8 cellular contexts compared by ENCODE assay signal in the genomic region with DNA sequence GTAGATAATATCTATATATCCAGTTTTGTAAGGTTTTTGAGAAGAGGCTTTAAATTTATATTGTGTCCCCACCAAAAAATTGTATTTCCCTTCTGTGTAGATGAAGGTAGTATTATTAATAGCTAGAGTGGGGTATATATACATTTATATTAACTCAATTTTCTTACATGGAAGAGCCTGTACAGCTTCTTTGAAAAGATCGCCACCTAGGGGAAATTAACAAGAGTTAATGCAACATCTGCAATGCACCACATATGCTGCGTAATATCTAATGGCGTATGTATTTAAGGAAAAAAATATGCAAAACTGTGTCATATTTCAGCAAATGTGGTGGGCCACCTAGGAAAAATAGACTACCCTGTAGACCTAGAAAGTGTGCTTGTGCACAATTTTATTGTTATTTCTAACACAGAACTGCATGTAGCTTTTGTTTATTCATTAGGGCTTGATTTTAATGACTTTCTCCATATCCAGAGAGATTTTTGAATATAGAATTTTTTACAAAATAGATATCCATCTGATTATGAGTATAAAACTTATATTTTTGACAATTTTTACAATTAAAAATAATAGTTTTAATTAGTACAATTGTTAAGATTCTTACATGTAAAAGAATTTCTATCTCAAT. TPM values are rescaled to one million over a fixed set of nuclear protein-coding genes. Genes with fewer than 3 reads are reported as not detected.
DNase-seq lines count a peak whose midpoint lies in the region; ATAC-seq, FAIRE-seq and TF ChIP-seq lines count a peak whose summit lies in the region.

No MANE protein-coding gene starts in this region.

- DNase-seq in GM12892 (ENCODE audit: insufficient read length) (no peak), NCI-H2227 (lab: John Stamatoyannopoulos, UW; ENCODE audit: unreplicated experiment) (peak; percentile 69), astrocyte of the spinal cord (ENCODE audit: low read depth, low spot score) (peak; percentile 74), lower lobe of right lung (no peak), ureter (ENCODE audit: low spot score) (no peak)

- H3K9me3 ChIP-seq in lower lobe of right lung = no peaks in the 10 kb centered on the region

- ATAC-seq in HG02938 (IDR thresholded peaks at IDR 0.05; ENCODE audit: unreplicated experiment) (peak; percentile 85), lower lobe of right lung (no peak), GM21381 (IDR thresholded peaks at IDR 0.05; ENCODE audit: unreplicated experiment) (no peak)

- no peak overlapping the region for H3K4me3 ChIP-seq in astrocyte of the spinal cord (ENCODE audit: low read depth, low read length)
- no peak overlapping the region for H3K4me3 ChIP-seq in lower lobe of right lung

- no peak for TF ChIP-seq POLR2A in GM12892 (IDR thresholded peaks at IDR 0.05; ENCODE audit: low read depth, low read length)

- FAIRE-seq in A204.1 (lab: Jason Lieb, UNC) (peak; percentile 85), GM12892 (lab: Jason Lieb, UNC) (peak; percentile 17)

- intact Hi-C loops in lower lobe of right lung (cut with DNase I) = no loop called here

- no peaks in the 10 kb centered on the region for H3K27me3 ChIP-seq in lower lobe of right lung (ENCODE audit: low read depth)

- no peaks in the 10 kb centered on the region for H3K4me1 ChIP-seq in lower lobe of right lung

- in situ Hi-C loops in astrocyte of the spinal cord (cut with HindIII; ENCODE audit: low sequenced_read_pairs) = no loop called here

- TF ChIP-seq CTCF in astrocyte of the spinal cord (IDR thresholded peaks at IDR 0.05; ENCODE audit: low read depth, low read length) = peak; percentile 66
- TF ChIP-seq CTCF in lower lobe of right lung (IDR thresholded peaks at IDR 0.05) = peak; percentile 53

- H3K27ac ChIP-seq in lower lobe of right lung = no peak overlapping the region

- H3K36me3 ChIP-seq in lower lobe of right lung = no peaks in the 10 kb centered on the region

RNA-seq across cellular contexts. Expression of a gene that starts 14.0 kb away (rescaled TPM):
- polyA plus RNA-seq in GM12892 (2012; ENCODE audit: missing spikeins) = not detected
- not detected for total RNA-seq in lower lobe of right lung
- total RNA-seq in ureter = not detected

Comparison
In these comparisons a context has a peak if more than half of its experiments do, and no peak if none do; other contexts are left out.
1. DNase-seq: peak in NCI-H2227 (single experiment) and astrocyte of the spinal cord (single experiment); none in GM12892 (single experiment), lower lobe of right lung (single experiment) and ureter (single experiment).